9 cellular contexts compared by ENCODE assay signal in genomic region chr16:72172105-72173034, GRCh38. TPM values are rescaled to one million over a fixed set of nuclear protein-coding genes. Genes with fewer than 3 reads are reported as not detected.
A peak's percentile ranks its signal among the peaks of the same experiment; 100 is the strongest.
DNase-seq lines count a peak whose midpoint lies in the region; ATAC-seq and TF ChIP-seq lines count a peak whose summit lies in the region.
"Had no signal": no experiment of that assay in that cellular context is flagged by ENCODE, and none has a peak within 500 bp of the region (broad histone marks: within the 10 kb centered on the region; RNA-seq: fewer than 3 reads in every experiment).

Gene PMFBP1 (minus strand): TSS chr16:72172155. CDS start chr16:72171208, 947 bp downstream.

- TF ChIP-seq CTCF in IMR-90 (conservative IDR thresholded peaks at IDR 0.05; ENCODE audit: low read depth, low read length), result no peak
- TF ChIP-seq CTCF in activated CD8-positive, alpha-beta T cell treated with anti-CD3 and anti-CD28 coated beads for 36 hours (IDR thresholded peaks at IDR 0.05), result no peak

- H2AK9ac ChIP-seq in IMR-90 (replicated peaks; ENCODE audit: low read depth, low read length, poor library complexity), result no peak within 1 kb of the TSS

- no peak within 1 kb of the TSS for H2BK20ac ChIP-seq in IMR-90 (ENCODE audit: low read depth, low read length)

- H3K27ac ChIP-seq in IMR-90 (ENCODE audit: insufficient read depth, low read length), result no peak within 1 kb of the TSS

- no peak within 1 kb of the TSS for H3K4me3 Mint-ChIP-seq in activated T-cell treated with anti-CD3 and anti-CD28 coated beads, Interleukin-2, amount 50 U/mL, for 24 hours
- H3K4me3 Mint-ChIP-seq in activated CD8-positive, alpha-beta T cell treated with anti-CD3 and anti-CD28 coated beads for 36 hours, result no peak within 1 kb of the TSS
- H3K4me3 Mint-ChIP-seq: activated naive CD8-positive, alpha-beta T cell had no signal

- no TSS peak for BruUV-seq in IMR-90 (replicated peaks; lab: Mats Ljungman, UMichigan)

- DNase-seq in activated T-cell treated with anti-CD3 and anti-CD28 coated beads, Interleukin-2, amount 50 U/mL, for 24 hours, result no peak
- no peak for DNase-seq in activated T-cell treated with anti-CD3 and anti-CD28 coated beads for 4 hours
- DNase-seq in IMR-90, result peak; percentile 59
- DNase-seq in activated CD8-positive, alpha-beta T cell treated with anti-CD3 and anti-CD28 coated beads for 36 hours, result peak; percentile 57
- peak; percentile 11 for DNase-seq in hepatic stellate cell (ENCODE audit: low spot score)
- DNase-seq in superior temporal gyrus (ENCODE audit: extremely low spot score), result peak; percentile 68
- DNase-seq in NCI-H128 (lab: John Stamatoyannopoulos, UW; ENCODE audit: unreplicated experiment), result no peak

- TF ChIP-seq RAD21 in IMR-90 (IDR thresholded peaks at IDR 0.05; ENCODE audit: low read length), result no peak

- no peak within 1 kb of the TSS for H2AFZ ChIP-seq in IMR-90 (replicated peaks; ENCODE audit: low read length, poor library complexity)

- H3K27me3 Mint-ChIP-seq in activated T-cell treated with anti-CD3 and anti-CD28 coated beads, Interleukin-2, amount 50 U/mL, for 24 hours, result peaks cover 9% of the 10 kb centered on the region
- H3K27me3 Mint-ChIP-seq in activated CD8-positive, alpha-beta T cell treated with anti-CD3 and anti-CD28 coated beads for 36 hours, result no peaks in the 10 kb centered on the region
- H3K27me3 Mint-ChIP-seq: activated naive CD8-positive, alpha-beta T cell had no signal

- H3K79me1 ChIP-seq in IMR-90 (ENCODE audit: low read depth in 1 of 2, low read length in 2 of 2), result no peaks in the 10 kb centered on the region

- peaks cover 2% of the 10 kb centered on the region for H3K9me3 Mint-ChIP-seq in activated T-cell treated with anti-CD3 and anti-CD28 coated beads, Interleukin-2, amount 50 U/mL, for 24 hours
- peaks cover 4% of the 10 kb centered on the region for H3K9me3 Mint-ChIP-seq in activated CD8-positive, alpha-beta T cell treated with anti-CD3 and anti-CD28 coated beads for 36 hours

- no peak within 1 kb of the TSS for H4K91ac ChIP-seq in IMR-90 (ENCODE audit: insufficient read depth, low read depth, low read length)

- no peak within 1 kb of the TSS for H4K8ac ChIP-seq in IMR-90 (ENCODE audit: low read depth in 2 of 2, low read length in 2 of 2)

- no peak within 1 kb of the TSS for H3K4me3 ChIP-seq in IMR-90 (ENCODE audit: insufficient read depth, low read depth, low read length)

- ATAC-seq in GM21737 (IDR thresholded peaks at IDR 0.05; ENCODE audit: unreplicated experiment), result peak; percentile 97
- no peak for ATAC-seq in IMR-90 (ENCODE audit: low read depth)
- peak; percentile 84 for ATAC-seq in activated CD8-positive, alpha-beta T cell treated with anti-CD3 and anti-CD28 coated beads for 36 hours

- in situ Hi-C loops in IMR-90 (cut with MboI; ENCODE audit: low sequenced_read_pairs), result no loop called here

- POLR2A ChIA-PET in IMR-90 (lab: Charles Lee; ENCODE audit: unreplicated experiment), result no interaction called here
- POLR2A ChIA-PET in activated CD8-positive, alpha-beta T cell treated with anti-CD3 and anti-CD28 coated beads for 36 hours (lab: Charles Lee), result interaction anchor here (0.6 kb wide), 1 partner anchor 11 kb away, joined by 3 read pairs; no protein-coding TSS in a partner anchor

- H3K4me2 ChIP-seq in IMR-90 (ENCODE audit: low read depth, low read length), result no peak within 1 kb of the TSS

- H3K56ac ChIP-seq in IMR-90 (ENCODE audit: extremely low read depth, insufficient read depth, low read length), result no peak within 1 kb of the TSS

- no peak within 1 kb of the TSS for H3K14ac ChIP-seq in IMR-90 (replicated peaks; ENCODE audit: low read depth, low read length)

- no peak within 1 kb of the TSS for H3K9ac ChIP-seq in IMR-90 (ENCODE audit: low read depth, low read length)

- 42% methylated on average over 2 of the region's 11 CpGs; no CpG with 5 or more reads in 1 of the 2 experiments for whole genome bisulfite sequencing in IMR-90 (ENCODE audit: extremely low coverage in 2 of 2, insufficient read length in 1 of 2), 2 experiments

- no peak for TF ChIP-seq POLR2A in IMR-90 (IDR thresholded peaks at IDR 0.05; ENCODE audit: low read depth, low read length)

- dilution Hi-C loops in IMR-90 (cut with HindIII; ENCODE audit: low sequenced_read_pairs, unreplicated experiment), result no loop called here

- H2AK5ac ChIP-seq in IMR-90 (ENCODE audit: low read depth, low read length), result no peak within 1 kb of the TSS

- no peaks in the 10 kb centered on the region for H3K4me1 ChIP-seq in IMR-90 (ENCODE audit: control insufficient read depth, insufficient read depth, low read length)

- peaks cover 13% of the 10 kb centered on the region for H3K4me1 Mint-ChIP-seq in activated T-cell treated with anti-CD3 and anti-CD28 coated beads, Interleukin-2, amount 50 U/mL, for 24 hours (ENCODE audit: low read depth)
- H3K4me1 Mint-ChIP-seq in activated CD8-positive, alpha-beta T cell treated with anti-CD3 and anti-CD28 coated beads for 36 hours (ENCODE audit: low read depth), result peaks cover 6% of the 10 kb centered on the region

- no peaks in the 10 kb centered on the region for H3K9me1 ChIP-seq in IMR-90 (ENCODE audit: insufficient read depth, low read length)

- no peaks in the 10 kb centered on the region for H3K36me3 ChIP-seq in IMR-90 (ENCODE audit: control insufficient read depth, insufficient read depth, low read length)

- H3K27me3 ChIP-seq in IMR-90 (ENCODE audit: control insufficient read depth, insufficient read depth, low read length), result no peaks in the 10 kb centered on the region

- H2BK5ac ChIP-seq in IMR-90 (ENCODE audit: low read depth, low read length, poor library complexity, severe bottlenecking), result no peak within 1 kb of the TSS

- H4K5ac ChIP-seq in IMR-90 (ENCODE audit: low read depth, low read length), result no peak within 1 kb of the TSS

- CTCF ChIA-PET in IMR-90 (lab: Yijun Ruan, JAX), result no interaction called here
- CTCF ChIA-PET in activated CD8-positive, alpha-beta T cell treated with anti-CD3 and anti-CD28 coated beads for 36 hours (lab: Charles Lee), result interaction anchor here (0.9 kb wide), 1 partner anchor 47 kb away, joined by 4 read pairs; no protein-coding TSS in a partner anchor

- H3K36me3 Mint-ChIP-seq in activated T-cell treated with anti-CD3 and anti-CD28 coated beads, Interleukin-2, amount 50 U/mL, for 24 hours (ENCODE audit: low read depth), result no peaks in the 10 kb centered on the region
- H3K36me3 Mint-ChIP-seq in activated CD8-positive, alpha-beta T cell treated with anti-CD3 and anti-CD28 coated beads for 36 hours (ENCODE audit: low read depth), result no peaks in the 10 kb centered on the region

- no peak within 1 kb of the TSS for H2BK120ac ChIP-seq in IMR-90 (ENCODE audit: low read depth, low read length)

- intact Hi-C loops in IMR-90 (cut with micrococcal nuclease), result no loop called here
- intact Hi-C loops in activated CD8-positive, alpha-beta T cell treated with anti-CD3 and anti-CD28 coated beads for 36 hours (cut with micrococcal nuclease), result no loop called here

- no peak within 1 kb of the TSS for H3K23ac ChIP-seq in IMR-90 (ENCODE audit: low read depth, low read length)

- no peaks in the 10 kb centered on the region for H4K20me1 ChIP-seq in IMR-90 (ENCODE audit: insufficient read depth, low read length)

- no peak within 1 kb of the TSS for H3K18ac ChIP-seq in IMR-90 (ENCODE audit: low read depth, low read length)

- H2BK15ac ChIP-seq in IMR-90 (ENCODE audit: low read depth, low read length), result no peak within 1 kb of the TSS

- H3K9me3 ChIP-seq in IMR-90 (ENCODE audit: control insufficient read depth, insufficient read depth, low read length), result no peaks in the 10 kb centered on the region

- peak within 1 kb of the TSS; percentile 30 for H3K27ac Mint-ChIP-seq in activated T-cell treated with anti-CD3 and anti-CD28 coated beads, Interleukin-2, amount 50 U/mL, for 24 hours
- no peak within 1 kb of the TSS for H3K27ac Mint-ChIP-seq in activated CD8-positive, alpha-beta T cell treated with anti-CD3 and anti-CD28 coated beads for 36 hours
- H3K27ac Mint-ChIP-seq: activated naive CD8-positive, alpha-beta T cell had no signal

- H3K4ac ChIP-seq in IMR-90 (ENCODE audit: low read depth, low read length), result no peak within 1 kb of the TSS

TF ChIP-seq in IMR-90, 13 proteins besides CTCF, POLR2A, EP300 and RAD21:
- TF ChIP-seq CEBPB (IDR thresholded peaks at IDR 0.05; ENCODE audit: low read depth, low read length) (no peak), RCOR1 (IDR thresholded peaks at IDR 0.05; ENCODE audit: insufficient replicate concordance, low read length) (no peak), MAZ (IDR thresholded peaks at IDR 0.05; ENCODE audit: borderline replicate concordance, low read depth, low read length) (no peak), BHLHE40 (IDR thresholded peaks at IDR 0.05; ENCODE audit: low read depth, low read length) (no peak), FOS (IDR thresholded peaks at IDR 0.05; ENCODE audit: low read depth, low read length) (no peak), RFX5 (IDR thresholded peaks at IDR 0.05; ENCODE audit: low read depth, low read length) (no peak), SMC3 (IDR thresholded peaks at IDR 0.05; ENCODE audit: low read depth, low read length) (no peak), MAFK (IDR thresholded peaks at IDR 0.05; ENCODE audit: low read depth, low read length) (0 out of 2 replicates have a peak, but pooled peaks have one; percentile 15), CHD1 (IDR thresholded peaks at IDR 0.05; ENCODE audit: low read depth, low read length) (no peak), MXI1 (IDR thresholded peaks at IDR 0.05; ENCODE audit: borderline replicate concordance, low read depth, low read length) (no peak), USF2 (IDR thresholded peaks at IDR 0.05; ENCODE audit: low read depth, low read length) (0 out of 2 replicates have a peak, but pooled peaks have one; percentile 35)

RNA-seq across cellular contexts. Expression of gene PMFBP1, which starts in this region (rescaled TPM):
- under 0.01 TPM in 1 of 2 replicates, not detected in the other for total RNA-seq in IMR-90 (2012; rRNA removed)
- polyA plus RNA-seq in IMR-90 (2012; rRNA removed), result not detected in 2 replicates
- not detected in 2 replicates for polyA plus RNA-seq in IMR-90 (2012; cell fraction: cytosol; rRNA removed)
- 0.14 TPM in 1 of 2 replicates, not detected in the other for polyA plus RNA-seq in IMR-90 (2012; cell fraction: nucleus; rRNA removed; ENCODE audit: low replicate concordance)
- 1 to 10 TPM; 1.1 to 1.2 TPM for total RNA-seq in activated CD8-positive, alpha-beta T cell treated with anti-CD3 and anti-CD28 coated beads for 36 hours

Comparison
In these comparisons a context has a peak if more than half of its experiments do, and no peak if none do; other contexts are left out.
1. Peak in DNase-seq in IMR-90; RNA of the gene not detected or under 1 TPM.
2. DNase-seq: peak in activated CD8-positive, alpha-beta T cell treated with anti-CD3 and anti-CD28 coated beads for 36 hours (single experiment), hepatic stellate cell (single experiment) and superior temporal gyrus (single experiment); none in activated T-cell treated with anti-CD3 and anti-CD28 coated beads, Interleukin-2, amount 50 U/mL, for 24 hours (single experiment), activated T-cell treated with anti-CD3 and anti-CD28 coated beads for 4 hours (single experiment) and NCI-H128 (single experiment).